28 cellular contexts compared by ENCODE assay signal in the genomic region with DNA sequence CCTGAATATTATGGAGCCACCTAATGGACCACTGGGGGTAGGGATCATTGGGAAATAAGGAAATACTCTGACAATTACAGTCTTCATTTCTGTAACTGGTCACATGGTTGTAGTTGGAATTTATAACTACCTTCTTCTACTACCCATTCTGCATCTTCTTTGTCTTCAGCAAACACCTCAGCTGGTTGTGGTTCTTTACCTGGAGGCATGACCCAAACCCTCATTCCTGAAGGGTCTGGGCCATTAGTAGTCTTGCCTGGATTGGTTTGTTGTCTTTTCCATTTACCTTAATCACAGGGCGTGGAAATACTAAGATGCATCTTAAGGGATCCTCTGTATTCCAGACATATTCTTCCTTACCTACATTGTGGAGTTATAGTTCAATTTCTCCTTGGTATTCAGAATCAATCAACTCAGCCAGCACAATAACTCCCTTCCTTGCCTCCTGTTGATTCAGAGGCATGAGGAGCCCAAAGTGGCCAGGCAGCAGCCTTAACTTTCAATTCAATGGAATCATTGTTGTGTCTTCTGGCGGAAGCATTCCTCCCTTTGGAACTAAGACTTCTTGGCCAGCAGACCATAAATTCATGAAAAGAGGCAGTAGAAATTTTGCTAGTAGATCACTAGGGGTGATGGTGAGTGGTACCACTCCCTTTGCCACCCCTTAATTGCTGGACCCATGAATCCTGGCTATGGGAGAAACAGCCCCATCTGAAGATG.
"Had no signal": no experiment of that assay in that cellular context is flagged by ENCODE, and none has a peak within 500 bp of the region (broad histone marks: within the 10 kb centered on the region; RNA-seq: fewer than 3 reads in every experiment).

No MANE protein-coding gene starts in this region.

- ATAC-seq: activated CD4-positive, alpha-beta T cell treated with anti-CD3 and anti-CD28 coated beads for 36 hours; activated CD8-positive, alpha-beta memory T cell treated with anti-CD3 and anti-CD28 coated beads, Interleukin-2, amount 10 ng/mL, durations not matched to agents 7 days and 5 days; activated CD8-positive, alpha-beta T cell treated with anti-CD3 and anti-CD28 coated beads, Interleukin-2, amount 10 ng/mL, durations not matched to agents 7 days and 5 days; activated naive CD8-positive, alpha-beta T cell treated with anti-CD3 and anti-CD28 coated beads, Interleukin-2, amount 50 U/mL, for 24 hours; body of pancreas; effector memory CD8-positive, alpha-beta T cell; foreskin keratinocyte; gastroesophageal sphincter had no signal

- FAIRE-seq: colon had no signal

- DNase-seq: activated CD4-positive, alpha-beta memory T cell treated with anti-CD3 and anti-CD28 coated beads for 36 hours; activated CD4-positive, alpha-beta T cell treated with anti-CD3 and anti-CD28 coated beads for 36 hours; activated CD4-positive, alpha-beta T cell treated with anti-CD3 and anti-CD28 coated beads, Interleukin-2, amount 10 ng/mL, durations not matched to agents 24 days and 14 days; activated CD4-positive, CD25-positive, alpha-beta regulatory T cell; activated CD4-positive, CD25-positive, alpha-beta regulatory T cell treated with anti-CD3 and anti-CD28 coated beads, Interleukin-2, amount 50 U/mL, for 72 hours; activated CD8-positive, alpha-beta memory T cell treated with anti-CD3 and anti-CD28 coated beads, Interleukin-2, amount 10 ng/mL, durations not matched to agents 7 days and 5 days; activated CD8-positive, alpha-beta memory T cell treated with anti-CD3 and anti-CD28 coated beads, Interleukin-2, amount 50 U/mL, for 4 hours; activated CD8-positive, alpha-beta T cell treated with anti-CD3 and anti-CD28 coated beads, Interleukin-2, amount 10 ng/mL, durations not matched to agents 7 days and 5 days; activated effector memory CD4-positive, alpha-beta T cell treated with anti-CD3 and anti-CD28 coated beads, Interleukin-2, amount 50 U/mL, for 16 hours; activated naive CD4-positive, alpha-beta T cell treated with anti-CD3 and anti-CD28 coated beads for 36 hours; activated naive CD8-positive, alpha-beta T cell treated with anti-CD3 and anti-CD28 coated beads for 36 hours; activated naive CD8-positive, alpha-beta T cell treated with anti-CD3 and anti-CD28 coated beads, Interleukin-2, amount 50 U/mL, for 24 hours; activated T-cell treated with anti-CD3 and anti-CD28 coated beads, Interleukin-2, amount 50 U/mL, for 1 hour; activated T-cell treated with anti-CD3 and anti-CD28 coated beads, Interleukin-2, amount 50 U/mL, for 48 hours; adrenal gland; amygdala; aorta; body of pancreas; caudate nucleus; cortex of kidney; dermis blood vessel endothelial cell; effector CD4-positive, alpha-beta T cell; effector memory CD8-positive, alpha-beta T cell; erythroblast; T-helper 2 cell had no signal
